8 cellular contexts compared by ENCODE assay signal in the genomic region with DNA sequence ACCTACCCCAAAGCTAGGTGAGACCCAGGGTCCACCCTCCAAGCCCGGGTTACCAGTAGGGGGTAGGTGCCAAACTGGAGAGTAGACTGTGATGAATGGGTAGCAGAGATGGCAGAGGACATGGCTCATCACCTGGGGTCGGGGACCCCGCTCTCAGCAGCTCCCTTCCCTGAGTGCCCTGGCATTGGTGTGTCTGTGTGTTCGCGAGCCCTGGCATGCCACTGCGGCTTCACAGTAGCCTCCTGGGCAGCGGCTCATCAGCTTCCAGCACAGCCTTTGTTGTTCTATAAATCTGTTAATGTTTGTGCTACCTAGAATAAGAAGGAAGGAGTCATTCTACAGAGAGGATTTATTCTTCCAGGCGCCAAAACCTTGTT.
DNase-seq lines count a peak whose midpoint lies in the region; ATAC-seq and TF ChIP-seq lines count a peak whose summit lies in the region.

No MANE protein-coding gene starts in this region.

- H3K36me3 ChIP-seq in left lung = no peaks in the 10 kb centered on the region

- no peaks in the 10 kb centered on the region for H3K27me3 Mint-ChIP-seq in T-helper 1 cell treated with Interleukin-12 subunit alpha and Interleukin-12 subunit beta and Interleukin-4 antibody, amounts not matched to agents 30 μg/mL and 1 μg/mL, for 36 hours (ENCODE audit: low read depth)
- no peaks in the 10 kb centered on the region for H3K27me3 Mint-ChIP-seq in stimulated activated naive CD8-positive, alpha-beta T cell treated with anti-CD3 and anti-CD28 coated beads, Interleukin-15, Interleukin-2, amounts not matched to agents 100 ng/mL and 50 ng/mL, for 24 hours

- intact Hi-C loops in left lung (cut with DNase I) = no loop called here

- H3K27me3 ChIP-seq in left lung = no peaks in the 10 kb centered on the region

- H3K9me3 Mint-ChIP-seq in T-helper 1 cell treated with Interleukin-12 subunit alpha and Interleukin-12 subunit beta and Interleukin-4 antibody, amounts not matched to agents 30 μg/mL and 1 μg/mL, for 36 hours = peaks cover 27% of the 10 kb centered on the region
- H3K9me3 Mint-ChIP-seq in activated naive CD4-positive, alpha-beta T cell treated with anti-CD3 and anti-CD28 coated beads, Interleukin-2, amount 50 U/mL, for 72 hours = peaks cover 0 to 18% of the 10 kb centered on the region in 2 donors
- H3K9me3 Mint-ChIP-seq in stimulated activated naive CD8-positive, alpha-beta T cell treated with anti-CD3 and anti-CD28 coated beads, Interleukin-15, Interleukin-2, amounts not matched to agents 100 ng/mL and 50 ng/mL, for 24 hours = peaks cover 21% of the 10 kb centered on the region

- peaks cover 8 to 44% of the 10 kb centered on the region in 2 donors for H3K4me1 ChIP-seq in left lung

- no peak for TF ChIP-seq CTCF in left lung (IDR thresholded peaks at IDR 0.05)

- H3K4me3 ChIP-seq in left lung = no peak overlapping the region

- H3K4me1 Mint-ChIP-seq in T-helper 1 cell treated with Interleukin-12 subunit alpha and Interleukin-12 subunit beta and Interleukin-4 antibody, amounts not matched to agents 30 μg/mL and 1 μg/mL, for 36 hours (ENCODE audit: low read depth) = peaks cover 57% of the 10 kb centered on the region
- H3K4me1 Mint-ChIP-seq in stimulated activated naive CD8-positive, alpha-beta T cell treated with anti-CD3 and anti-CD28 coated beads, Interleukin-15, Interleukin-2, amounts not matched to agents 100 ng/mL and 50 ng/mL, for 24 hours (ENCODE audit: low read depth) = peaks cover 79% of the 10 kb centered on the region

- H3K4me3 Mint-ChIP-seq in T-helper 1 cell treated with Interleukin-12 subunit alpha and Interleukin-12 subunit beta and Interleukin-4 antibody, amounts not matched to agents 30 μg/mL and 1 μg/mL, for 36 hours = peak overlapping the region; percentile 18
- peak overlapping the region; percentile 58 for H3K4me3 Mint-ChIP-seq in stimulated activated naive CD8-positive, alpha-beta T cell treated with anti-CD3 and anti-CD28 coated beads, Interleukin-15, Interleukin-2, amounts not matched to agents 100 ng/mL and 50 ng/mL, for 24 hours

- peak overlapping the region; percentile 60 to 93 for H3K27ac ChIP-seq in left lung

- H3K27ac Mint-ChIP-seq in T-helper 1 cell treated with Interleukin-12 subunit alpha and Interleukin-12 subunit beta and Interleukin-4 antibody, amounts not matched to agents 30 μg/mL and 1 μg/mL, for 36 hours = peak overlapping the region; percentile 94
- peak overlapping the region; percentile 91 to 96 for H3K27ac Mint-ChIP-seq in activated naive CD4-positive, alpha-beta T cell treated with anti-CD3 and anti-CD28 coated beads, Interleukin-2, amount 50 U/mL, for 72 hours
- H3K27ac Mint-ChIP-seq in stimulated activated naive CD8-positive, alpha-beta T cell treated with anti-CD3 and anti-CD28 coated beads, Interleukin-15, Interleukin-2, amounts not matched to agents 100 ng/mL and 50 ng/mL, for 24 hours = peak overlapping the region; percentile 93

- no peak for DNase-seq in T-helper 1 cell
- DNase-seq in activated naive CD4-positive, alpha-beta T cell treated with anti-CD3 and anti-CD28 coated beads, Interleukin-2, amount 50 U/mL, for 72 hours (ENCODE audit: low spot score in 2 of 2) = no peak
- DNase-seq in left lung = no peak
- DNase-seq in NCI-H187 (lab: John Stamatoyannopoulos, UW) = no peak
- no peak for DNase-seq in activated gamma-delta T cell (lab: John Stamatoyannopoulos, UW)
- DNase-seq in MV-4-11 (lab: John Stamatoyannopoulos, UW) = no peak

- no peak for ATAC-seq in activated naive CD4-positive, alpha-beta T cell treated with anti-CD3 and anti-CD28 coated beads, Interleukin-2, amount 50 U/mL, for 72 hours
- no peak for ATAC-seq in left lung

- peaks cover 16% of the 10 kb centered on the region for H3K36me3 Mint-ChIP-seq in T-helper 1 cell treated with Interleukin-12 subunit alpha and Interleukin-12 subunit beta and Interleukin-4 antibody, amounts not matched to agents 30 μg/mL and 1 μg/mL, for 36 hours (ENCODE audit: low read depth)
- H3K36me3 Mint-ChIP-seq in activated naive CD4-positive, alpha-beta T cell treated with anti-CD3 and anti-CD28 coated beads, Interleukin-2, amount 50 U/mL, for 72 hours = peaks cover 16 to 44% of the 10 kb centered on the region in 2 donors
- H3K36me3 Mint-ChIP-seq in stimulated activated naive CD8-positive, alpha-beta T cell treated with anti-CD3 and anti-CD28 coated beads, Interleukin-15, Interleukin-2, amounts not matched to agents 100 ng/mL and 50 ng/mL, for 24 hours (ENCODE audit: low read depth) = peaks cover 30% of the 10 kb centered on the region

- H3K9me3 ChIP-seq in left lung = peaks cover 0 to 19% of the 10 kb centered on the region in 2 donors
